In genomic region chr2:181954538-181954883, GRCh38 we compare ENCODE assay signal across 9 cellular contexts. TPM values are rescaled to one million over a fixed set of nuclear protein-coding genes. Genes with fewer than 3 reads are reported as not detected.
DNase-seq lines count a peak whose midpoint lies in the region; ATAC-seq, FAIRE-seq and TF ChIP-seq lines count a peak whose summit lies in the region.
"Had no signal": no experiment of that assay in that cellular context is flagged by ENCODE, and none has a peak within 500 bp of the region (broad histone marks: within the 10 kb centered on the region; RNA-seq: fewer than 3 reads in every experiment).

No MANE protein-coding gene starts in this region.

- H3K27me3 Mint-ChIP-seq in T-helper 17 cell = peaks cover 46% of the 10 kb centered on the region

- H3K27ac ChIP-seq in A549 (peak overlapping the region; percentile 61 to 85), keratinocyte (ENCODE audit: control insufficient read depth, insufficient read depth, low read length) (peak overlapping the region; percentile 74)
- H3K27ac ChIP-seq: uterus had no signal

- no peak for TF ChIP-seq POLR2A in A549 (IDR thresholded peaks at IDR 0.05; ENCODE audit: low read length)

- H3K4me2 ChIP-seq in A549 = peak overlapping the region; percentile 72
- peak overlapping the region; percentile 49 for H3K4me2 ChIP-seq in keratinocyte (ENCODE audit: control insufficient read depth, extremely low read depth, insufficient read depth, low read depth, low read length)

- H2AFZ ChIP-seq in keratinocyte (ENCODE audit: control insufficient read depth, low read length) = peak overlapping the region; percentile 63

- H3K9ac ChIP-seq in keratinocyte (ENCODE audit: control insufficient read depth, extremely low read depth, insufficient read depth, low read length) = peak overlapping the region; percentile 2

- peak; percentile 25 to 46; a peak in 3 of 6 replicates for ATAC-seq in A549
- peak; percentile 11 for ATAC-seq in GM21529 (IDR thresholded peaks at IDR 0.05; ENCODE audit: unreplicated experiment)
- ATAC-seq in T-helper 17 cell = no peak

- peaks cover 2% of the 10 kb centered on the region for H3K36me3 Mint-ChIP-seq in T-helper 17 cell (ENCODE audit: low read depth)

- DNase-seq in A549 (ENCODE audit: low read depth in 1 of 2, low spot score in 1 of 2) = no peak
- DNase-seq in T-helper 17 cell = no peak
- no peak for DNase-seq in keratinocyte (ENCODE audit: low read depth, low spot score)
- no peak for DNase-seq in SHP77 treated with DMSO at 0.1 percent for 48 hours (lab: John Stamatoyannopoulos, UW)
- DNase-seq in activated effector memory CD4-positive, alpha-beta T cell treated with Interleukin-2 at 50 U/mL for 16 hours = no peak
- no peak for DNase-seq in SK-N-DZ (ENCODE audit: low spot score)
- DNase-seq in occipital lobe (lab: John Stamatoyannopoulos, UW) = no peak

- no peak for TF ChIP-seq CTCF in A549 (IDR thresholded peaks at IDR 0.05)
- no peak for TF ChIP-seq CTCF in keratinocyte (optimal IDR thresholded peaks at IDR 0.05 in 1 of 3, IDR thresholded peaks at IDR 0.05 in 1 of 3, conservative IDR thresholded peaks at IDR 0.05 in 1 of 3; ENCODE audit: extremely low read depth in 1 of 3, insufficient read depth in 2 of 3, low read length in 3 of 3)

- no peaks in the 10 kb centered on the region for H3K9me1 ChIP-seq in keratinocyte (ENCODE audit: control insufficient read depth, extremely low read depth, insufficient read depth, low read length)

- no peaks in the 10 kb centered on the region for H3K36me3 ChIP-seq in keratinocyte (ENCODE audit: control insufficient read depth in 2 of 2, extremely low read depth in 1 of 2, insufficient read depth in 2 of 2, low read length in 2 of 2)
- H3K36me3 ChIP-seq: uterus had no signal

- no peaks in the 10 kb centered on the region for H4K20me1 ChIP-seq in keratinocyte (ENCODE audit: control insufficient read depth, extremely low read depth, insufficient read depth, low read length)

- no peaks in the 10 kb centered on the region for H3K79me2 ChIP-seq in keratinocyte (ENCODE audit: control insufficient read depth, insufficient read depth, low read length)

- WGBS in A549 (ENCODE audit: missing lambda C conversion rate) = 9% methylated on average over 4 of the region's 4 CpGs

- POLR2A ChIA-PET in A549 (lab: Yijun Ruan, JAX) = no interaction called here

- CTCF ChIA-PET in A549 (lab: Yijun Ruan, JAX) = interaction anchor here (0.7 to 2.2 kb wide), 17 partner anchors 9 to 378 kb away, joined by 3 to 6 read pairs (median 4); no protein-coding TSS in a partner anchor

- TF ChIP-seq EP300 in A549 (IDR thresholded peaks at IDR 0.05) = no peak

- H3K27me3 ChIP-seq in keratinocyte (ENCODE audit: control insufficient read depth, extremely low read depth, insufficient read depth, low read length) = no peaks in the 10 kb centered on the region
- H3K27me3 ChIP-seq: uterus had no signal

- no peak for FAIRE-seq in A549 (lab: Jason Lieb, UNC)
- no peak for FAIRE-seq in keratinocyte (lab: Jason Lieb, UNC)

- peak overlapping the region; percentile 56 for H3K4me3 Mint-ChIP-seq in T-helper 17 cell

- dilution Hi-C loops in keratinocyte (cut with MboI; ENCODE audit: extremely low pct_ligation_motif_present, low sequenced_read_pairs) = no loop called here

- H3K4me1 ChIP-seq in A549 (peaks cover 35% of the 10 kb centered on the region), keratinocyte (ENCODE audit: control insufficient read depth, extremely low read depth, insufficient read depth, low read length) (peaks cover 15% of the 10 kb centered on the region)
- H3K4me1 ChIP-seq: uterus had no signal

- H3K9me3 ChIP-seq in A549 (no peaks in the 10 kb centered on the region), T-helper 17 cell (ENCODE audit: control insufficient read depth, low read length, poor library complexity, severe bottlenecking) (no peaks in the 10 kb centered on the region), keratinocyte (ENCODE audit: control insufficient read depth, low read depth, low read length) (no peaks in the 10 kb centered on the region)
- H3K9me3 ChIP-seq: uterus had no signal

- H3K4me1 Mint-ChIP-seq in T-helper 17 cell = peaks cover 8% of the 10 kb centered on the region

- H3K4me3 ChIP-seq in A549 (peak overlapping the region; percentile 46), keratinocyte (ENCODE audit: control insufficient read depth in 2 of 3, extremely low read depth in 1 of 3, insufficient read depth in 2 of 3, low read depth in 1 of 3, low read length in 3 of 3) (peak overlapping the region in 2 of 3 experiments; percentile 24 to 31)

- no peak overlapping the region for H3K27ac Mint-ChIP-seq in T-helper 17 cell

- no peak; a peak in 1 of 5 replicates for TF ChIP-seq RAD21 in A549 (conservative IDR thresholded peaks at IDR 0.05 in 1 of 2, IDR thresholded peaks at IDR 0.05 in 1 of 2)

TF ChIP-seq in A549, 52 proteins besides CTCF, POLR2A, EP300 and RAD21:
- TF ChIP-seq MAFK (IDR thresholded peaks at IDR 0.05; ENCODE audit: partially characterized antibody) (no peak), RFX5 (IDR thresholded peaks at IDR 0.05) (no peak), E2F6 (IDR thresholded peaks at IDR 0.05; ENCODE audit: borderline replicate concordance, low read depth) (no peak), GATA3 (IDR thresholded peaks at IDR 0.05; ENCODE audit: borderline replicate concordance) (no peak), RCOR1 (IDR thresholded peaks at IDR 0.05; ENCODE audit: low read depth, low read length) (no peak)
TF ChIP-seq in A549: peak in this region for 0.

RNA-seq across cellular contexts. Expression of gene PPP1R1C, which starts 31.1 kb away (rescaled TPM):
- polyA plus RNA-seq in A549 (2011; rRNA removed) (2.7 and 2.8 TPM in 2 replicates), A549 (2017; fragmentation: RNase III; extraction: RNeasy Plus Mini Kit Qiagen cat#74134 plus additional on column Dnase treatment) (0.81 to 1.4 TPM (median 0.89 TPM) in 3 replicates), keratinocyte (3.0 to 4.3 TPM (median 3.1 TPM) in 3 replicates)
- polyA plus RNA-seq in A549 (2012; cell fraction: cytosol; rRNA removed) = 0.29 and 0.32 TPM in 2 replicates
- 0.20 TPM in 1 of 2 replicates, not detected in the other for polyA plus RNA-seq in A549 (2012; cell fraction: nucleus; rRNA removed)
- 0.29 and 0.33 TPM in 2 replicates for polyA minus RNA-seq in A549 (2011; rRNA and poly(A)+ RNA removed)
- total RNA-seq in T-helper 17 cell (not detected), occipital lobe (2.7 TPM)
- polyA plus RNA-seq in keratinocyte (2011; ENCODE audit: low read depth) = 0.45 TPM
- 2.6 and 5.5 TPM in 2 replicates for polyA plus RNA-seq in keratinocyte (2011; cell fraction: cytosol; rRNA removed)
- polyA plus RNA-seq in keratinocyte (2011; cell fraction: nucleus; rRNA removed) = 2.1 and 3.5 TPM in 2 replicates
- polyA plus RNA-seq in keratinocyte (2012; ENCODE audit: low replicate concordance) = 1.7 and 7.5 TPM in 2 replicates
- 1.1 to 1.7 TPM in 2 of 3 replicates, not detected in the other for polyA minus RNA-seq in keratinocyte
- not detected for polyA minus RNA-seq in keratinocyte (2011; cell fraction: cytosol; rRNA and poly(A)+ RNA removed)
- 1.2 and 2.7 TPM in 2 replicates for polyA minus RNA-seq in keratinocyte (2011; cell fraction: nucleus; rRNA and poly(A)+ RNA removed)
- polyA plus RNA-seq in SK-N-DZ (2014; cell fraction: cytosol; rRNA removed) = 0.09 TPM in 1 of 2 replicates, not detected in the other
- polyA plus RNA-seq in SK-N-DZ (2014; cell fraction: nucleus; rRNA removed) = 0.58 TPM in 1 of 2 replicates, not detected in the other
